ENCODE assay signal across 1 cellular context in the genomic region with DNA sequence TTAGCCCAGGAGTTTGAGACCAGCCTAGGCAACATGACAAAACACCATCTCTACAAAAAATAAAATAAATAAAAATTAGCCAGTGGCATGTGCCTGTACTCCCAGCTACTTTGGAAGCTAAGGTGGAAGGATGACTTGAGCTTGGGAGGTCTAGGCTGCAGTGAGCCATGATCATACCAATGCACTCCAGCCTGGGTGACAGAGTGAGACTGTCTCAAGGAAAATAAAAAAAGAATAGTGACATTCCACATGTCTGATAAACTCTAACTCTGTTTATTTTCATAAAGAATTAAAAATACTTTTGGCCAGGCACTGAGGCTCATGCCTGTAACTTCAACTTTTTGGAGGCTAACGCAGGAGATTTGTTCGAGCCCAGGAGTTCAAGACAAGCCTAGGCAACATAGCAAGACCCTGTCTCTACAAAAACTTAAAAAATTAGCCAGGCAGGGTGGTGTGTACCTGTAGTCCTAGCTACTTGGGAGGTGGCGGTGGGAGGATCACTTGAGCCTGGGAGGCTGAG.
TF ChIP-seq lines count a peak whose summit lies in the region.

No MANE protein-coding gene starts in this region.

TF ChIP-seq in GM23338, 12 proteins besides CTCF, POLR2A, EP300 and RAD21 (continued from another document):
- TF ChIP-seq, protein P1, sequence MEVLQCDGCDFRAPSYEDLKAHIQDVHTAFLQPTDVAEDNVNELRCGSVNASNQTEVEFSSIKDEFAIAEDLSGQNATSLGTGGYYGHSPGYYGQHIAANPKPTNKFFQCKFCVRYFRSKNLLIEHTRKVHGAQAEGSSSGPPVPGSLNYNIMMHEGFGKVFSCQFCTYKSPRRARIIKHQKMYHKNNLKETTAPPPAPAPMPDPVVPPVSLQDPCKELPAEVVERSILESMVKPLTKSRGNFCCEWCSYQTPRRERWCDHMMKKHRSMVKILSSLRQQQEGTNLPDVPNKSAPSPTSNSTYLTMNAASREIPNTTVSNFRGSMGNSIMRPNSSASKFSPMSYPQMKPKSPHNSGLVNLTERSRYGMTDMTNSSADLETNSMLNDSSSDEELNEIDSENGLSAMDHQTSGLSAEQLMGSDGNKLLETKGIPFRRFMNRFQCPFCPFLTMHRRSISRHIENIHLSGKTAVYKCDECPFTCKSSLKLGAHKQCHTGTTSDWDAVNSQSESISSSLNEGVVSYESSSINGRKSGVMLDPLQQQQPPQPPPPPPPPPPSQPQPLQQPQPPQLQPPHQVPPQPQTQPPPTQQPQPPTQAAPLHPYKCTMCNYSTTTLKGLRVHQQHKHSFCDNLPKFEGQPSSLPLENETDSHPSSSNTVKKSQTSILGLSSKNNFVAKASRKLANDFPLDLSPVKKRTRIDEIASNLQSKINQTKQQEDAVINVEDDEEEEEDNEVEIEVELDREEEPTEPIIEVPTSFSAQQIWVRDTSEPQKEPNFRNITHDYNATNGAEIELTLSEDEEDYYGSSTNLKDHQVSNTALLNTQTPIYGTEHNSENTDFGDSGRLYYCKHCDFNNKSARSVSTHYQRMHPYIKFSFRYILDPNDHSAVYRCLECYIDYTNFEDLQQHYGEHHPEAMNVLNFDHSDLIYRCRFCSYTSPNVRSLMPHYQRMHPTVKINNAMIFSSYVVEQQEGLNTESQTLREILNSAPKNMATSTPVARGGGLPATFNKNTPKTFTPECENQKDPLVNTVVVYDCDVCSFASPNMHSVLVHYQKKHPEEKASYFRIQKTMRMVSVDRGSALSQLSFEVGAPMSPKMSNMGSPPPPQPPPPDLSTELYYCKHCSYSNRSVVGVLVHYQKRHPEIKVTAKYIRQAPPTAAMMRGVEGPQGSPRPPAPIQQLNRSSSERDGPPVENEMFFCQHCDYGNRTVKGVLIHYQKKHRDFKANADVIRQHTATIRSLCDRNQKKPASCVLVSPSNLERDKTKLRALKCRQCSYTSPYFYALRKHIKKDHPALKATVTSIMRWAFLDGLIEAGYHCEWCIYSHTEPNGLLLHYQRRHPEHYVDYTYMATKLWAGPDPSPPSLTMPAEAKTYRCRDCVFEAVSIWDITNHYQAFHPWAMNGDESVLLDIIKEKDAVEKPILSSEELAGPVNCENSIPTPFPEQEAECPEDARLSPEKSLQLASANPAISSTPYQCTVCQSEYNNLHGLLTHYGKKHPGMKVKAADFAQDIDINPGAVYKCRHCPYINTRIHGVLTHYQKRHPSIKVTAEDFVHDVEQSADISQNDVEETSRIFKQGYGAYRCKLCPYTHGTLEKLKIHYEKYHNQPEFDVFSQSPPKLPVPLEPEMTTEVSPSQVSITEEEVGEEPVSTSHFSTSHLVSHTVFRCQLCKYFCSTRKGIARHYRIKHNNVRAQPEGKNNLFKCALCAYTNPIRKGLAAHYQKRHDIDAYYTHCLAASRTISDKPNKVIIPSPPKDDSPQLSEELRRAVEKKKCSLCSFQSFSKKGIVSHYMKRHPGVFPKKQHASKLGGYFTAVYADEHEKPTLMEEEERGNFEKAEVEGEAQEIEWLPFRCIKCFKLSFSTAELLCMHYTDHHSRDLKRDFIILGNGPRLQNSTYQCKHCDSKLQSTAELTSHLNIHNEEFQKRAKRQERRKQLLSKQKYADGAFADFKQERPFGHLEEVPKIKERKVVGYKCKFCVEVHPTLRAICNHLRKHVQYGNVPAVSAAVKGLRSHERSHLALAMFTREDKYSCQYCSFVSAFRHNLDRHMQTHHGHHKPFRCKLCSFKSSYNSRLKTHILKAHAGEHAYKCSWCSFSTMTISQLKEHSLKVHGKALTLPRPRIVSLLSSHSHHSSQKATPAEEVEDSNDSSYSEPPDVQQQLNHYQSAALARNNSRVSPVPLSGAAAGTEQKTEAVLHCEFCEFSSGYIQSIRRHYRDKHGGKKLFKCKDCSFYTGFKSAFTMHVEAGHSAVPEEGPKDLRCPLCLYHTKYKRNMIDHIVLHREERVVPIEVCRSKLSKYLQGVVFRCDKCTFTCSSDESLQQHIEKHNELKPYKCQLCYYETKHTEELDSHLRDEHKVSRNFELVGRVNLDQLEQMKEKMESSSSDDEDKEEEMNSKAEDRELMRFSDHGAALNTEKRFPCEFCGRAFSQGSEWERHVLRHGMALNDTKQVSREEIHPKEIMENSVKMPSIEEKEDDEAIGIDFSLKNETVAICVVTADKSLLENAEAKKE (CRISPR knock-in tag; IDR thresholded peaks at IDR 0.05) = no peak
- no peak for TF ChIP-seq NANOG (IDR thresholded peaks at IDR 0.05; ENCODE audit: borderline replicate concordance)
- no peak for TF ChIP-seq STAT1 (IDR thresholded peaks at IDR 0.05; ENCODE audit: unreplicated experiment)
- TF ChIP-seq ZNF331 (CRISPR knock-in tag; IDR thresholded peaks at IDR 0.05; ENCODE audit: low read depth) = no peak
- TF ChIP-seq, protein P2, sequence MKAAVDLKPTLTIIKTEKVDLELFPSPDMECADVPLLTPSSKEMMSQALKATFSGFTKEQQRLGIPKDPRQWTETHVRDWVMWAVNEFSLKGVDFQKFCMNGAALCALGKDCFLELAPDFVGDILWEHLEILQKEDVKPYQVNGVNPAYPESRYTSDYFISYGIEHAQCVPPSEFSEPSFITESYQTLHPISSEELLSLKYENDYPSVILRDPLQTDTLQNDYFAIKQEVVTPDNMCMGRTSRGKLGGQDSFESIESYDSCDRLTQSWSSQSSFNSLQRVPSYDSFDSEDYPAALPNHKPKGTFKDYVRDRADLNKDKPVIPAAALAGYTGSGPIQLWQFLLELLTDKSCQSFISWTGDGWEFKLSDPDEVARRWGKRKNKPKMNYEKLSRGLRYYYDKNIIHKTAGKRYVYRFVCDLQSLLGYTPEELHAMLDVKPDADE (IDR thresholded peaks at IDR 0.05) = no peak
- no peak for TF ChIP-seq ZNF114 (CRISPR knock-in tag; IDR thresholded peaks at IDR 0.05)
- TF ChIP-seq EZH2 (IDR thresholded peaks at IDR 0.05; ENCODE audit: low read depth, unreplicated experiment) = no peak
- no peak for TF ChIP-seq CREB1 (CRISPR knock-in tag; IDR thresholded peaks at IDR 0.05; ENCODE audit: low read depth)
- no peak for TF ChIP-seq POLR2AphosphoS5 (IDR thresholded peaks at IDR 0.05; ENCODE audit: low read depth)
- no peak for TF ChIP-seq EZH2phosphoT487 (IDR thresholded peaks at IDR 0.05; ENCODE audit: unreplicated experiment)
